ENCODE assay signal across 16 cellular contexts in genomic region chr21:38771536-38771935, GRCh38.
"Had no signal": no experiment of that assay in that cellular context is flagged by ENCODE, and none has a peak within 500 bp of the region (broad histone marks: within the 10 kb centered on the region; RNA-seq: fewer than 3 reads in every experiment).

No MANE protein-coding gene starts in this region.

- DNase-seq: activated B cell treated with CpG ODN at 0.5 μM for 24 hours; activated CD4-positive, alpha-beta T cell treated with anti-CD3 and anti-CD28 coated beads, Interleukin-2, amount 10 ng/mL, durations not matched to agents 24 days and 14 days; activated CD8-positive, alpha-beta memory T cell treated with anti-CD3 and anti-CD28 coated beads, Interleukin-2, amount 50 U/mL, for 48 hours; activated naive CD8-positive, alpha-beta T cell treated with anti-CD3 and anti-CD28 coated beads for 36 hours; dermis blood vessel endothelial cell; gastrocnemius medialis; kidney; left ventricle myocardium inferior; natural killer cell; sigmoid colon; thyroid gland; uterus had no signal

- H3K9me3 ChIP-seq: gastrocnemius medialis, left ventricle myocardium inferior, neutrophil, sigmoid colon, thyroid gland, uterus had no signal

- H3K27ac ChIP-seq: epithelial cell of prostate, gastrocnemius medialis, left ventricle myocardium inferior, neutrophil, parathyroid adenoma, sigmoid colon, thyroid gland, uterus had no signal

- H3K9me3 Mint-ChIP-seq: activated B cell treated with CpG ODN at 0.5 μM for 24 hours; activated naive CD8-positive, alpha-beta T cell treated with anti-CD3 and anti-CD28 coated beads for 36 hours; natural killer cell; stimulated activated effector memory CD8-positive, alpha-beta T cell treated with anti-CD3 and anti-CD28 coated beads, Interleukin-12 subunit alpha, Interleukin-12 subunit beta, amount 100 ng/mL, for 72 hours had no signal

- ATAC-seq: gastrocnemius medialis; natural killer cell; stimulated activated effector memory CD8-positive, alpha-beta T cell treated with anti-CD3 and anti-CD28 coated beads, Interleukin-12 subunit alpha, Interleukin-12 subunit beta, amount 100 ng/mL, for 72 hours had no signal

- H3K27me3 ChIP-seq: gastrocnemius medialis, neutrophil, sigmoid colon, thyroid gland, uterus had no signal

- H3K4me3 Mint-ChIP-seq: activated B cell treated with CpG ODN at 0.5 μM for 24 hours; activated CD4-positive, alpha-beta T cell treated with anti-CD3 and anti-CD28 coated beads, Interleukin-2, amount 10 ng/mL, durations not matched to agents 24 days and 14 days; activated naive CD8-positive, alpha-beta T cell treated with anti-CD3 and anti-CD28 coated beads for 36 hours; natural killer cell; stimulated activated effector memory CD8-positive, alpha-beta T cell treated with anti-CD3 and anti-CD28 coated beads, Interleukin-12 subunit alpha, Interleukin-12 subunit beta, amount 100 ng/mL, for 72 hours had no signal

- H3K36me3 Mint-ChIP-seq: natural killer cell had no signal

- H3K4me1 ChIP-seq: gastrocnemius medialis, parathyroid adenoma had no signal

- H3K4me3 ChIP-seq: gastrocnemius medialis, left ventricle myocardium inferior, sigmoid colon, thyroid gland, uterus had no signal

- H3K27ac Mint-ChIP-seq: activated B cell treated with CpG ODN at 0.5 μM for 24 hours; activated CD4-positive, alpha-beta T cell treated with anti-CD3 and anti-CD28 coated beads, Interleukin-2, amount 10 ng/mL, durations not matched to agents 24 days and 14 days; activated naive CD8-positive, alpha-beta T cell treated with anti-CD3 and anti-CD28 coated beads for 36 hours; natural killer cell; stimulated activated effector memory CD8-positive, alpha-beta T cell treated with anti-CD3 and anti-CD28 coated beads, Interleukin-12 subunit alpha, Interleukin-12 subunit beta, amount 100 ng/mL, for 72 hours had no signal

- H3K36me3 ChIP-seq: gastrocnemius medialis, left ventricle myocardium inferior, neutrophil, sigmoid colon, thyroid gland, uterus had no signal

- H3K27me3 Mint-ChIP-seq: activated CD4-positive, alpha-beta T cell treated with anti-CD3 and anti-CD28 coated beads, Interleukin-2, amount 10 ng/mL, durations not matched to agents 24 days and 14 days had no signal
